ENCODE assay signal across 8 cellular contexts in genomic region chr13:29081036-29081435, GRCh38.
DNase-seq lines count a peak whose midpoint lies in the region; ATAC-seq and TF ChIP-seq lines count a peak whose summit lies in the region.
"Had no signal": no experiment of that assay in that cellular context is flagged by ENCODE, and none has a peak within 500 bp of the region (broad histone marks: within the 10 kb centered on the region; RNA-seq: fewer than 3 reads in every experiment).

No MANE protein-coding gene starts in this region.

- peak; percentile 3 for DNase-seq in M059J (ENCODE audit: low read depth)
- DNase-seq in left kidney (ENCODE audit: low read depth, low spot score), result peak; percentile 15
- no peak for DNase-seq in middle frontal gyrus (ENCODE audit: extremely low spot score, low spot score)
- no peak for DNase-seq in lower leg skin (ENCODE audit: low spot score in 2 of 2)
- DNase-seq in occipital lobe (lab: John Stamatoyannopoulos, UW), result no peak
- DNase-seq: H7 had no signal

- 25 to 26% methylated on average over 1 of the region's 1 CpG for WGBS in lower leg skin, 2 donors

- intact Hi-C loops in lower leg skin (cut with DNase I; ENCODE audit: low total_unique reads), result no loop called here

- no peak for TF ChIP-seq POLR2A in lower leg skin (IDR thresholded peaks at IDR 0.05)

- H3K4me3 ChIP-seq in lower leg skin (ENCODE audit: low read depth, poor library complexity, severe bottlenecking), result no peak overlapping the region

- no peak for TF ChIP-seq CTCF in lower leg skin (IDR thresholded peaks at IDR 0.05)

- ATAC-seq in GM18511 (IDR thresholded peaks at IDR 0.05; ENCODE audit: unreplicated experiment) (peak; percentile 91), GM21737 (IDR thresholded peaks at IDR 0.05; ENCODE audit: unreplicated experiment) (peak; percentile 75)

Comparison
In these comparisons a context has a peak if more than half of its experiments do, and no peak if none do; other contexts are left out.
1. DNase-seq: peak in M059J (single experiment) and left kidney (single experiment); none in middle frontal gyrus (single experiment), lower leg skin (0 of 2) and occipital lobe (single experiment).